8 cellular contexts compared by ENCODE assay signal in genomic region chr7:64308019-64308275, GRCh38. TPM values are rescaled to one million over a fixed set of nuclear protein-coding genes. Genes with fewer than 3 reads are reported as not detected.
A peak's percentile ranks its signal among the peaks of the same experiment; 100 is the strongest.
DNase-seq lines count a peak whose midpoint lies in the region; ATAC-seq and TF ChIP-seq lines count a peak whose summit lies in the region.

No MANE protein-coding gene starts in this region.

- TF ChIP-seq POLR2A in tibial nerve (IDR thresholded peaks at IDR 0.05) = no peak

- H3K4me3 ChIP-seq in cardiac muscle cell (peak overlapping the region; percentile 10), tibial nerve (peak overlapping the region in 3 of 4 donors; percentile 38 to 63 (median 47))

- DNase-seq in cardiac muscle cell (ENCODE audit: low read depth in 1 of 2, low spot score in 1 of 2) = no peak
- DNase-seq in Right ventricle myocardium superior = no peak
- peak; percentile 52 for DNase-seq in left kidney (ENCODE audit: low read depth, low spot score)
- DNase-seq in tibial nerve (ENCODE audit: low spot score in 2 of 2) = peak in 1 of 2 donors; percentile 12
- no peak for DNase-seq in NCI-H69 (lab: John Stamatoyannopoulos, UW)
- DNase-seq in iPS-NIHi11 (ENCODE audit: low spot score) = no peak
- DNase-seq in stimulated activated CD4-positive, alpha-beta T cell treated with anti-CD3 and anti-CD28 coated beads, Interleukin-2, amount 100 ng/mL, for 48 hours = no peak

- TF ChIP-seq CTCF in cardiac muscle cell (IDR thresholded peaks at IDR 0.05; ENCODE audit: low read depth, low read length) (no peak), tibial nerve (IDR thresholded peaks at IDR 0.05) (no peak)

- 58 to 60% methylated on average over 7 of the region's 7 CpGs for WGBS in tibial nerve, 2 donors

- no peaks in the 10 kb centered on the region for H3K9me3 ChIP-seq in cardiac muscle cell (ENCODE audit: low read depth)
- no peaks in the 10 kb centered on the region for H3K9me3 ChIP-seq in tibial nerve

- ATAC-seq in Right ventricle myocardium superior (ENCODE audit: poor library complexity) = no peak

- peaks cover 5% of the 10 kb centered on the region for H3K36me3 Mint-ChIP-seq in activated naive CD4-positive, alpha-beta T cell treated with anti-CD3 and anti-CD28 coated beads, Interleukin-2, amount 50 U/mL, for 24 hours

- H3K4me1 ChIP-seq in cardiac muscle cell (ENCODE audit: low read depth) = no peaks in the 10 kb centered on the region
- peaks cover 0 to 15% (median 0%) of the 10 kb centered on the region in 4 donors for H3K4me1 ChIP-seq in tibial nerve

- H3K27ac ChIP-seq in cardiac muscle cell = no peak overlapping the region
- peak overlapping the region; percentile 74 to 96 (median 91) for H3K27ac ChIP-seq in tibial nerve

- TF ChIP-seq EP300 in tibial nerve (IDR thresholded peaks at IDR 0.05) = no peak

- H3K27ac Mint-ChIP-seq in activated naive CD4-positive, alpha-beta T cell treated with anti-CD3 and anti-CD28 coated beads, Interleukin-2, amount 50 U/mL, for 24 hours = peak overlapping the region; percentile 95

- H3K36me3 ChIP-seq in cardiac muscle cell (no peaks in the 10 kb centered on the region), tibial nerve (no peaks in the 10 kb centered on the region)

- H3K4me3 Mint-ChIP-seq in activated naive CD4-positive, alpha-beta T cell treated with anti-CD3 and anti-CD28 coated beads, Interleukin-2, amount 50 U/mL, for 24 hours = peak overlapping the region; percentile 95

- H3K27me3 ChIP-seq in cardiac muscle cell (no peaks in the 10 kb centered on the region), tibial nerve (no peaks in the 10 kb centered on the region)

- intact Hi-C loops in Right ventricle myocardium superior (cut with DNase I) = no loop called here

- peaks cover 29% of the 10 kb centered on the region for H3K4me1 Mint-ChIP-seq in activated naive CD4-positive, alpha-beta T cell treated with anti-CD3 and anti-CD28 coated beads, Interleukin-2, amount 50 U/mL, for 24 hours

- no peaks in the 10 kb centered on the region for H3K27me3 Mint-ChIP-seq in activated naive CD4-positive, alpha-beta T cell treated with anti-CD3 and anti-CD28 coated beads, Interleukin-2, amount 50 U/mL, for 24 hours

- no peaks in the 10 kb centered on the region for H3K9me3 Mint-ChIP-seq in activated naive CD4-positive, alpha-beta T cell treated with anti-CD3 and anti-CD28 coated beads, Interleukin-2, amount 50 U/mL, for 24 hours

RNA-seq across cellular contexts. Expression of gene ZNF736, which starts 5.8 kb away (rescaled TPM):
- 0.54 and 3.8 TPM in 2 replicates for total RNA-seq in cardiac muscle cell
- polyA plus RNA-seq in cardiac muscle cell = 1.1 and 2.0 TPM in 2 replicates
- total RNA-seq in Right ventricle myocardium superior = 3.8 TPM
- total RNA-seq in tibial nerve = 10 to 100 TPM in 3 of 4 donors, 1 to 10 TPM in 1; 7.6 to 22.8 (median 16.5) TPM
